In genomic region chr12:127886821-127887220, GRCh38 we compare ENCODE assay signal across 16 cellular contexts.
DNase-seq lines count a peak whose midpoint lies in the region; ATAC-seq lines count a peak whose summit lies in the region.
"Had no signal": no experiment of that assay in that cellular context is flagged by ENCODE, and none has a peak within 500 bp of the region (broad histone marks: within the 10 kb centered on the region; RNA-seq: fewer than 3 reads in every experiment).

No MANE protein-coding gene starts in this region.

- ATAC-seq in GM18498 (IDR thresholded peaks at IDR 0.05; ENCODE audit: unreplicated experiment), result no peak
- ATAC-seq: A549; CD8-positive, alpha-beta T cell had no signal

- peak; percentile 55 for DNase-seq in inferior parietal cortex (ENCODE audit: extremely low spot score)
- DNase-seq in superior temporal gyrus (ENCODE audit: extremely low spot score), result peak; percentile 68
- no peak for DNase-seq in effector CD4-positive, alpha-beta T cell
- DNase-seq: AML-193; Caco-2; Calu3; CD4-positive, alpha-beta T cell; CD8-positive, alpha-beta T cell; DMS79 treated with DMSO at 0.1 percent for 48 hours; GF-D8 had no signal

- peak overlapping the region; percentile 62 for H3K27ac ChIP-seq in angular gyrus (ENCODE audit: low read depth, low read length)
- H3K27ac ChIP-seq: 22Rv1; A549; BLaER1 treated with 17β-estradiol and CSF1 and Interleukin-3, amounts not matched to agents 10 nM and 100 nM; C4-2B had no signal
